1 cellular context compared by ENCODE assay signal in the genomic region with DNA sequence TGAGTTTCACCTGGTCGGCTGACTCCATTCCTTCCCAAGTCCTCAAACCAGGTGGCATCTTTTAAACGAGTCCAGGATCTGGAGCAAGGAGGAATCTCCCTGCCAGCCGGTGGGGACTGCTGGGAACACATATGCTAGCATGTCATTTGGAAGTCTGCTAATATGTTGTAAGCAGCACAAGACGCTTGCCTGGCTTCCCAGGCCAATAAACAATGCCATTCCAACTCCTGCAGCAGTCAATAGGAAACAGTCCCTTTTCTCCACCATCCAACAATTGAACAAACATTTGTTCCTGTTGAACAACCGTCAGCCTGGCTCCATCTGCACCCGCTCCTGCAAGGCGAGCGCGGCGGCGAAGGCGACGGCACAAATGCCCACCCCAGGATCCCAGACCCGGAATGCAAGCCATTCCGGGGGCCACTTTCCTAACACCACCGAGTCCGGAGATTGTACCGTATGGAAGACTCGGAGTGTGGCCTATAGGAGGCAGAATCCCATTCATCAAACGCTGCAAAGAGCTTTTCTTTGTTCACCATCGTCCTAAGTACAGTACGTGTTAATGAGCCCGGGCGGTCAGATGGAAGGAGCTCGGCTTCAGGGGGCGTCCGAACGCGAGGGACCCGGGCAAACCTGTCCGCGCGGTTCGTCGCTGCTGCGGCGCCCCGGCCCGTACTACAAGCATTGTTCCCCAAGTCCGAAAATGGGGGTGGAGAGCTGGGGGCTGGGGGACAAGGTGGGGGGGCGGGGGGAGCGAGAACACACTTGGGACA.
TF ChIP-seq lines count a peak whose summit lies in the region.

No MANE protein-coding gene starts in this region.

TF ChIP-seq in HepG2, 621 proteins besides CTCF, POLR2A, EP300 and RAD21 (continued from another document and continues in another):
- TF ChIP-seq, protein P1, sequence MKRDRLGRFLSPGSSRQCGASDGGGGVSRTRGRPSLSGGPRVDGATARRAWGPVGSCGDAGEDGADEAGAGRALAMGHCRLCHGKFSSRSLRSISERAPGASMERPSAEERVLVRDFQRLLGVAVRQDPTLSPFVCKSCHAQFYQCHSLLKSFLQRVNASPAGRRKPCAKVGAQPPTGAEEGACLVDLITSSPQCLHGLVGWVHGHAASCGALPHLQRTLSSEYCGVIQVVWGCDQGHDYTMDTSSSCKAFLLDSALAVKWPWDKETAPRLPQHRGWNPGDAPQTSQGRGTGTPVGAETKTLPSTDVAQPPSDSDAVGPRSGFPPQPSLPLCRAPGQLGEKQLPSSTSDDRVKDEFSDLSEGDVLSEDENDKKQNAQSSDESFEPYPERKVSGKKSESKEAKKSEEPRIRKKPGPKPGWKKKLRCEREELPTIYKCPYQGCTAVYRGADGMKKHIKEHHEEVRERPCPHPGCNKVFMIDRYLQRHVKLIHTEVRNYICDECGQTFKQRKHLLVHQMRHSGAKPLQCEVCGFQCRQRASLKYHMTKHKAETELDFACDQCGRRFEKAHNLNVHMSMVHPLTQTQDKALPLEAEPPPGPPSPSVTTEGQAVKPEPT (CRISPR knock-in tag; IDR thresholded peaks at IDR 0.05; ENCODE audit: low read depth) = no peak
- no peak for TF ChIP-seq HHEX (CRISPR knock-in tag; IDR thresholded peaks at IDR 0.05)
- TF ChIP-seq ZNF501 (CRISPR knock-in tag; IDR thresholded peaks at IDR 0.05) = peak; percentile 62
- TF ChIP-seq CREM (IDR thresholded peaks at IDR 0.05) = no peak
- no peak for TF ChIP-seq CREM (CRISPR knock-in tag; IDR thresholded peaks at IDR 0.05)
- TF ChIP-seq TSC22D2 (CRISPR knock-in tag; IDR thresholded peaks at IDR 0.05; ENCODE audit: borderline replicate concordance) = no peak
- no peak for TF ChIP-seq SMAD9 (CRISPR knock-in tag; IDR thresholded peaks at IDR 0.05)
- no peak for TF ChIP-seq ARID2 (CRISPR knock-in tag; IDR thresholded peaks at IDR 0.05; ENCODE audit: borderline replicate concordance)
- TF ChIP-seq, protein P2, sequence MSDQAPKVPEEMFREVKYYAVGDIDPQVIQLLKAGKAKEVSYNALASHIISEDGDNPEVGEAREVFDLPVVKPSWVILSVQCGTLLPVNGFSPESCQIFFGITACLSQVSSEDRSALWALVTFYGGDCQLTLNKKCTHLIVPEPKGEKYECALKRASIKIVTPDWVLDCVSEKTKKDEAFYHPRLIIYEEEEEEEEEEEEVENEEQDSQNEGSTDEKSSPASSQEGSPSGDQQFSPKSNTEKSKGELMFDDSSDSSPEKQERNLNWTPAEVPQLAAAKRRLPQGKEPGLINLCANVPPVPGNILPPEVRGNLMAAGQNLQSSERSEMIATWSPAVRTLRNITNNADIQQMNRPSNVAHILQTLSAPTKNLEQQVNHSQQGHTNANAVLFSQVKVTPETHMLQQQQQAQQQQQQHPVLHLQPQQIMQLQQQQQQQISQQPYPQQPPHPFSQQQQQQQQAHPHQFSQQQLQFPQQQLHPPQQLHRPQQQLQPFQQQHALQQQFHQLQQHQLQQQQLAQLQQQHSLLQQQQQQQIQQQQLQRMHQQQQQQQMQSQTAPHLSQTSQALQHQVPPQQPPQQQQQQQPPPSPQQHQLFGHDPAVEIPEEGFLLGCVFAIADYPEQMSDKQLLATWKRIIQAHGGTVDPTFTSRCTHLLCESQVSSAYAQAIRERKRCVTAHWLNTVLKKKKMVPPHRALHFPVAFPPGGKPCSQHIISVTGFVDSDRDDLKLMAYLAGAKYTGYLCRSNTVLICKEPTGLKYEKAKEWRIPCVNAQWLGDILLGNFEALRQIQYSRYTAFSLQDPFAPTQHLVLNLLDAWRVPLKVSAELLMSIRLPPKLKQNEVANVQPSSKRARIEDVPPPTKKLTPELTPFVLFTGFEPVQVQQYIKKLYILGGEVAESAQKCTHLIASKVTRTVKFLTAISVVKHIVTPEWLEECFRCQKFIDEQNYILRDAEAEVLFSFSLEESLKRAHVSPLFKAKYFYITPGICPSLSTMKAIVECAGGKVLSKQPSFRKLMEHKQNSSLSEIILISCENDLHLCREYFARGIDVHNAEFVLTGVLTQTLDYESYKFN (CRISPR knock-in tag; conservative IDR thresholded peaks at IDR 0.05) = no peak
- TF ChIP-seq ZNF224 (CRISPR knock-in tag; IDR thresholded peaks at IDR 0.05) = no peak
- TF ChIP-seq, protein P3, sequence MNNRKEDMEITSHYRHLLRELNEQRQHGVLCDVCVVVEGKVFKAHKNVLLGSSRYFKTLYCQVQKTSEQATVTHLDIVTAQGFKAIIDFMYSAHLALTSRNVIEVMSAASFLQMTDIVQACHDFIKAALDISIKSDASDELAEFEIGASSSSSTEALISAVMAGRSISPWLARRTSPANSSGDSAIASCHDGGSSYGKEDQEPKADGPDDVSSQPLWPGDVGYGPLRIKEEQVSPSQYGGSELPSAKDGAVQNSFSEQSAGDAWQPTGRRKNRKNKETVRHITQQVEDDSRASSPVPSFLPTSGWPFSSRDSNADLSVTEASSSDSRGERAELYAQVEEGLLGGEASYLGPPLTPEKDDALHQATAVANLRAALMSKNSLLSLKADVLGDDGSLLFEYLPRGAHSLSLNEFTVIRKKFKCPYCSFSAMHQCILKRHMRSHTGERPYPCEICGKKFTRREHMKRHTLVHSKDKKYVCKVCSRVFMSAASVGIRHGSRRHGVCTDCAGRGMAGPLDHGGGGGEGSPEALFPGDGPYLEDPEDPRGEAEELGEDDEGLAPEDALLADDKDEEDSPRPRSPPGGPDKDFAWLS (CRISPR knock-in tag; IDR thresholded peaks at IDR 0.05; ENCODE audit: borderline replicate concordance) = no peak
- TF ChIP-seq ZFP36 (IDR thresholded peaks at IDR 0.05; ENCODE audit: borderline replicate concordance, low read depth, low read length, partially characterized antibody) = no peak
- TF ChIP-seq ETV5 (CRISPR knock-in tag; IDR thresholded peaks at IDR 0.05; ENCODE audit: borderline replicate concordance) = 0 out of 2 replicates have a peak, but pooled peaks have one; percentile 3
- TF ChIP-seq GFI1 (CRISPR knock-in tag; IDR thresholded peaks at IDR 0.05; ENCODE audit: borderline replicate concordance) = no peak
- no peak for TF ChIP-seq ZNF780A (CRISPR knock-in tag; IDR thresholded peaks at IDR 0.05)
- TF ChIP-seq ZKSCAN5 (CRISPR knock-in tag; IDR thresholded peaks at IDR 0.05) = no peak
- TF ChIP-seq SRY (CRISPR knock-in tag; IDR thresholded peaks at IDR 0.05) = no peak
- TF ChIP-seq NR2F1 (CRISPR knock-in tag; IDR thresholded peaks at IDR 0.05) = no peak
- TF ChIP-seq HIVEP1 (CRISPR knock-in tag; IDR thresholded peaks at IDR 0.05) = no peak
- no peak for TF ChIP-seq ISX (CRISPR knock-in tag; conservative IDR thresholded peaks at IDR 0.05)
- no peak for TF ChIP-seq PHF20 (CRISPR knock-in tag; IDR thresholded peaks at IDR 0.05)
- TF ChIP-seq, protein P4, sequence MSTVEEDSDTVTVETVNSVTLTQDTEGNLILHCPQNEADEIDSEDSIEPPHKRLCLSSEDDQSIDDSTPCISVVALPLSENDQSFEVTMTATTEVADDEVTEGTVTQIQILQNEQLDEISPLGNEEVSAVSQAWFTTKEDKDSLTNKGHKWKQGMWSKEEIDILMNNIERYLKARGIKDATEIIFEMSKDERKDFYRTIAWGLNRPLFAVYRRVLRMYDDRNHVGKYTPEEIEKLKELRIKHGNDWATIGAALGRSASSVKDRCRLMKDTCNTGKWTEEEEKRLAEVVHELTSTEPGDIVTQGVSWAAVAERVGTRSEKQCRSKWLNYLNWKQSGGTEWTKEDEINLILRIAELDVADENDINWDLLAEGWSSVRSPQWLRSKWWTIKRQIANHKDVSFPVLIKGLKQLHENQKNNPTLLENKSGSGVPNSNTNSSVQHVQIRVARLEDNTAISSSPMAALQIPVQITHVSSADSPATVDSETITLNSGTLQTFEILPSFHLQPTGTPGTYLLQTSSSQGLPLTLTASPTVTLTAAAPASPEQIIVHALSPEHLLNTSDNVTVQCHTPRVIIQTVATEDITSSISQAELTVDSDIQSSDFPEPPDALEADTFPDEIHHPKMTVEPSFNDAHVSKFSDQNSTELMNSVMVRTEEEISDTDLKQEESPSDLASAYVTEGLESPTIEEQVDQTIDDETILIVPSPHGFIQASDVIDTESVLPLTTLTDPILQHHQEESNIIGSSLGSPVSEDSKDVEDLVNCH (CRISPR knock-in tag; IDR thresholded peaks at IDR 0.05) = no peak
- TF ChIP-seq, protein P5, sequence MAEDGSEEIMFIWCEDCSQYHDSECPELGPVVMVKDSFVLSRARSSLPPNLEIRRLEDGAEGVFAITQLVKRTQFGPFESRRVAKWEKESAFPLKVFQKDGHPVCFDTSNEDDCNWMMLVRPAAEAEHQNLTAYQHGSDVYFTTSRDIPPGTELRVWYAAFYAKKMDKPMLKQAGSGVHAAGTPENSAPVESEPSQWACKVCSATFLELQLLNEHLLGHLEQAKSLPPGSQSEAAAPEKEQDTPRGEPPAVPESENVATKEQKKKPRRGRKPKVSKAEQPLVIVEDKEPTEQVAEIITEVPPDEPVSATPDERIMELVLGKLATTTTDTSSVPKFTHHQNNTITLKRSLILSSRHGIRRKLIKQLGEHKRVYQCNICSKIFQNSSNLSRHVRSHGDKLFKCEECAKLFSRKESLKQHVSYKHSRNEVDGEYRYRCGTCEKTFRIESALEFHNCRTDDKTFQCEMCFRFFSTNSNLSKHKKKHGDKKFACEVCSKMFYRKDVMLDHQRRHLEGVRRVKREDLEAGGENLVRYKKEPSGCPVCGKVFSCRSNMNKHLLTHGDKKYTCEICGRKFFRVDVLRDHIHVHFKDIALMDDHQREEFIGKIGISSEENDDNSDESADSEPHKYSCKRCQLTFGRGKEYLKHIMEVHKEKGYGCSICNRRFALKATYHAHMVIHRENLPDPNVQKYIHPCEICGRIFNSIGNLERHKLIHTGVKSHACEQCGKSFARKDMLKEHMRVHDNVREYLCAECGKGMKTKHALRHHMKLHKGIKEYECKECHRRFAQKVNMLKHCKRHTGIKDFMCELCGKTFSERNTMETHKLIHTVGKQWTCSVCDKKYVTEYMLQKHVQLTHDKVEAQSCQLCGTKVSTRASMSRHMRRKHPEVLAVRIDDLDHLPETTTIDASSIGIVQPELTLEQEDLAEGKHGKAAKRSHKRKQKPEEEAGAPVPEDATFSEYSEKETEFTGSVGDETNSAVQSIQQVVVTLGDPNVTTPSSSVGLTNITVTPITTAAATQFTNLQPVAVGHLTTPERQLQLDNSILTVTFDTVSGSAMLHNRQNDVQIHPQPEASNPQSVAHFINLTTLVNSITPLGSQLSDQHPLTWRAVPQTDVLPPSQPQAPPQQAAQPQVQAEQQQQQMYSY (CRISPR knock-in tag; IDR thresholded peaks at IDR 0.05) = peak; percentile 56; the same call in 1 of the 2 replicates
- TF ChIP-seq ZNF235 (CRISPR knock-in tag; IDR thresholded peaks at IDR 0.05; ENCODE audit: borderline replicate concordance) = no peak
- 0 out of 2 replicates have a peak, but pooled peaks have one; percentile 19 for TF ChIP-seq DMAP1 (CRISPR knock-in tag; IDR thresholded peaks at IDR 0.05)
- TF ChIP-seq PITX1 (CRISPR knock-in tag; IDR thresholded peaks at IDR 0.05) = no peak
- TF ChIP-seq ZNF703 (CRISPR knock-in tag; IDR thresholded peaks at IDR 0.05; ENCODE audit: borderline replicate concordance) = no peak
- TF ChIP-seq, protein P6, sequence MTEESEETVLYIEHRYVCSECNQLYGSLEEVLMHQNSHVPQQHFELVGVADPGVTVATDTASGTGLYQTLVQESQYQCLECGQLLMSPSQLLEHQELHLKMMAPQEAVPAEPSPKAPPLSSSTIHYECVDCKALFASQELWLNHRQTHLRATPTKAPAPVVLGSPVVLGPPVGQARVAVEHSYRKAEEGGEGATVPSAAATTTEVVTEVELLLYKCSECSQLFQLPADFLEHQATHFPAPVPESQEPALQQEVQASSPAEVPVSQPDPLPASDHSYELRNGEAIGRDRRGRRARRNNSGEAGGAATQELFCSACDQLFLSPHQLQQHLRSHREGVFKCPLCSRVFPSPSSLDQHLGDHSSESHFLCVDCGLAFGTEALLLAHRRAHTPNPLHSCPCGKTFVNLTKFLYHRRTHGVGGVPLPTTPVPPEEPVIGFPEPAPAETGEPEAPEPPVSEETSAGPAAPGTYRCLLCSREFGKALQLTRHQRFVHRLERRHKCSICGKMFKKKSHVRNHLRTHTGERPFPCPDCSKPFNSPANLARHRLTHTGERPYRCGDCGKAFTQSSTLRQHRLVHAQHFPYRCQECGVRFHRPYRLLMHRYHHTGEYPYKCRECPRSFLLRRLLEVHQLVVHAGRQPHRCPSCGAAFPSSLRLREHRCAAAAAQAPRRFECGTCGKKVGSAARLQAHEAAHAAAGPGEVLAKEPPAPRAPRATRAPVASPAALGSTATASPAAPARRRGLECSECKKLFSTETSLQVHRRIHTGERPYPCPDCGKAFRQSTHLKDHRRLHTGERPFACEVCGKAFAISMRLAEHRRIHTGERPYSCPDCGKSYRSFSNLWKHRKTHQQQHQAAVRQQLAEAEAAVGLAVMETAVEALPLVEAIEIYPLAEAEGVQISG (CRISPR knock-in tag; IDR thresholded peaks at IDR 0.05) = peak; percentile 40
- TF ChIP-seq, protein P7, sequence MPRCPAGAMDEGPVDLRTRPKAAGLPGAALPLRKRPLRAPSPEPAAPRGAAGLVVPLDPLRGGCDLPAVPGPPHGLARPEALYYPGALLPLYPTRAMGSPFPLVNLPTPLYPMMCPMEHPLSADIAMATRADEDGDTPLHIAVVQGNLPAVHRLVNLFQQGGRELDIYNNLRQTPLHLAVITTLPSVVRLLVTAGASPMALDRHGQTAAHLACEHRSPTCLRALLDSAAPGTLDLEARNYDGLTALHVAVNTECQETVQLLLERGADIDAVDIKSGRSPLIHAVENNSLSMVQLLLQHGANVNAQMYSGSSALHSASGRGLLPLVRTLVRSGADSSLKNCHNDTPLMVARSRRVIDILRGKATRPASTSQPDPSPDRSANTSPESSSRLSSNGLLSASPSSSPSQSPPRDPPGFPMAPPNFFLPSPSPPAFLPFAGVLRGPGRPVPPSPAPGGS (CRISPR knock-in tag; IDR thresholded peaks at IDR 0.05) = no peak
- TF ChIP-seq MBNL3 (CRISPR knock-in tag; conservative IDR thresholded peaks at IDR 0.05) = no peak
- peak; percentile 20; the same call in 1 of the 2 replicates for TF ChIP-seq POLR2G (IDR thresholded peaks at IDR 0.05; ENCODE audit: low read depth, low read length)
- TF ChIP-seq KDM5B (CRISPR knock-in tag; IDR thresholded peaks at IDR 0.05; ENCODE audit: borderline replicate concordance) = peak; percentile 19; the same call in 1 of the 2 replicates
- no peak for TF ChIP-seq IRX3 (CRISPR knock-in tag; IDR thresholded peaks at IDR 0.05; ENCODE audit: borderline replicate concordance, low read depth)
- no peak for TF ChIP-seq RAD51 (IDR thresholded peaks at IDR 0.05; ENCODE audit: borderline replicate concordance)
- TF ChIP-seq NKX3-1 (CRISPR knock-in tag; IDR thresholded peaks at IDR 0.05) = no peak
- 0 out of 2 replicates have a peak, but pooled peaks have one; percentile 14 for TF ChIP-seq ZFP91 (CRISPR knock-in tag; IDR thresholded peaks at IDR 0.05; ENCODE audit: borderline replicate concordance)
- TF ChIP-seq PLRG1 (conservative IDR thresholded peaks at IDR 0.05) = no peak
- no peak for TF ChIP-seq ZNF605 (CRISPR knock-in tag; IDR thresholded peaks at IDR 0.05)
- TF ChIP-seq ZNF101 (CRISPR knock-in tag; IDR thresholded peaks at IDR 0.05; ENCODE audit: borderline replicate concordance, low read depth) = no peak
